ENCODE assay signal across 28 cellular contexts in the genomic region with DNA sequence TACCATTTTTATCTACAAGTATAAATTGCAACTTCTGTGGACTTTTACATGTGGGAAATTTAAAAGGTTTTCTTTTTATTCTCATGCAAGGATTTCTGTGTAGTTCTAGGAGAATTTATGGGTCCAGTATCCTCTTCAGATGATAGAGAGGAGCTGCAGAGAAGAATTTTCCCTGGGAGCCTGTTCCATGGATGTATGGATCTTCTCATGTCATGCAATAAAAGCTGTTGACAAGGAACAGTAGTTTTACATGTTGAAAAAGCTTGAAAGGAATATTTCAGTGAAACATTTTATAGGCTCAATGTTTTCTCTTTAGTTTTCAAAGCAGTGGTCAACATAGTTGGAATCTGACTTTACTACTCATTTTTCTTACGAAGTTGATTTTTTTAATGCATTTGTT.
"Had no signal": no experiment of that assay in that cellular context is flagged by ENCODE, and none has a peak within 500 bp of the region (broad histone marks: within the 10 kb centered on the region; RNA-seq: fewer than 3 reads in every experiment).

No MANE protein-coding gene starts in this region.

- ATAC-seq: stimulated activated effector memory CD8-positive, alpha-beta T cell treated with anti-CD3 and anti-CD28 coated beads, Interleukin-12 subunit alpha, Interleukin-12 subunit beta, amount 100 ng/mL, for 72 hours; stimulated activated memory B cell treated with anti-CD40 and anti-IgM and Interleukin-4, amounts not matched to agents 10 μg/mL and 1 μg/mL and 100 μg/mL, for 72 hours; stimulated activated naive B cell treated with anti-CD40 and anti-IgM and Interleukin-4, amounts not matched to agents 10 μg/mL and 1 μg/mL and 100 μg/mL, for 72 hours; stimulated activated naive CD8-positive, alpha-beta T cell treated with anti-CD3 and anti-CD28 coated beads, Interleukin-15, amount 100 ng/mL, for 72 hours; stimulated activated naive CD8-positive, alpha-beta T cell treated with anti-CD3 and anti-CD28 coated beads, Interleukin-15, Interleukin-2, amounts not matched to agents 100 U/mL and 50 U/mL, for 24 hours; upper lobe of right lung had no signal

- H3K4me1 Mint-ChIP-seq: stimulated activated memory B cell treated with anti-CD40 and anti-IgM and Interleukin-4, amounts not matched to agents 10 μg/mL and 1 μg/mL and 100 μg/mL, for 72 hours; stimulated activated naive CD8-positive, alpha-beta T cell treated with anti-CD3 and anti-CD28 coated beads, Interleukin-15, amount 100 ng/mL, for 72 hours had no signal

- H3K4me3 Mint-ChIP-seq: stimulated activated effector memory CD8-positive, alpha-beta T cell treated with anti-CD3 and anti-CD28 coated beads, Interleukin-12 subunit alpha, Interleukin-12 subunit beta, amount 100 ng/mL, for 72 hours; stimulated activated memory B cell treated with anti-CD40 and anti-IgM and Interleukin-4, amounts not matched to agents 10 μg/mL and 1 μg/mL and 100 μg/mL, for 72 hours; stimulated activated naive B cell treated with anti-CD40 and anti-IgM and Interleukin-4, amounts not matched to agents 10 μg/mL and 1 μg/mL and 100 μg/mL, for 72 hours; stimulated activated naive CD8-positive, alpha-beta T cell treated with anti-CD3 and anti-CD28 coated beads, Interleukin-15, amount 100 ng/mL, for 72 hours; stimulated activated naive CD8-positive, alpha-beta T cell treated with anti-CD3 and anti-CD28 coated beads, Interleukin-15, Interleukin-2, amounts not matched to agents 100 ng/mL and 50 ng/mL, for 24 hours; type B pancreatic cell had no signal

- H3K9me3 Mint-ChIP-seq: stimulated activated effector memory CD8-positive, alpha-beta T cell treated with anti-CD3 and anti-CD28 coated beads, Interleukin-12 subunit alpha, Interleukin-12 subunit beta, amount 100 ng/mL, for 72 hours; stimulated activated memory B cell treated with anti-CD40 and anti-IgM and Interleukin-4, amounts not matched to agents 10 μg/mL and 1 μg/mL and 100 μg/mL, for 72 hours; stimulated activated naive CD8-positive, alpha-beta T cell treated with anti-CD3 and anti-CD28 coated beads, Interleukin-15, amount 100 ng/mL, for 72 hours; stimulated activated naive CD8-positive, alpha-beta T cell treated with anti-CD3 and anti-CD28 coated beads, Interleukin-15, Interleukin-2, amounts not matched to agents 100 ng/mL and 50 ng/mL, for 24 hours; type B pancreatic cell had no signal

- H3K4me3 ChIP-seq: stomach, suprapubic skin, testis, thoracic aorta, thyroid gland, tibial artery, tibial nerve, transverse colon, upper lobe of left lung, upper lobe of right lung, uterus, vagina had no signal

- DNase-seq: stimulated activated CD4-positive, alpha-beta T cell treated with anti-CD3 and anti-CD28 coated beads, Interleukin-2, amount 100 ng/mL, for 48 hours; stimulated activated CD4-positive, alpha-beta T cell treated with anti-CD3 and anti-CD28 coated beads, Interleukin-4, amount 100 ng/mL, for 1 hour; stimulated activated CD4-positive, alpha-beta T cell treated with anti-CD3 and anti-CD28 coated beads, Interleukin-4, amount 100 ng/mL, for 24 hours; stimulated activated CD4-positive, alpha-beta T cell treated with anti-CD3 and anti-CD28 coated beads, Interleukin-4, amount 100 ng/mL, for 4 hours; stimulated activated CD8-positive, alpha-beta memory T cell treated with anti-CD3 and anti-CD28 coated beads, Interleukin-4, amount 100 ng/mL, for 48 hours; stimulated activated naive B cell treated with anti-CD40 and anti-IgM and Interleukin-4, amounts not matched to agents 10 μg/mL and 1 μg/mL and 100 μg/mL, for 72 hours; stimulated activated naive CD4-positive, alpha-beta T cell; stimulated activated naive CD4-positive, alpha-beta T cell treated with Interleukin-2 at 50 U/mL for 16 hours; stimulated activated naive CD8-positive, alpha-beta T cell treated with anti-CD3 and anti-CD28 coated beads, Interleukin-15, amount 100 ng/mL, for 72 hours; stimulated activated naive CD8-positive, alpha-beta T cell treated with anti-CD3 and anti-CD28 coated beads, Interleukin-15, Interleukin-2, amounts not matched to agents 100 U/mL and 50 U/mL, for 24 hours; stomach; substantia nigra; testis; thyroid gland; tibial artery; transverse colon; trophoblast cell; upper lobe of left lung; upper lobe of right lung; uterus had no signal

- H3K27ac Mint-ChIP-seq: stimulated activated effector memory CD8-positive, alpha-beta T cell treated with anti-CD3 and anti-CD28 coated beads, Interleukin-12 subunit alpha, Interleukin-12 subunit beta, amount 100 ng/mL, for 72 hours; stimulated activated memory B cell treated with anti-CD40 and anti-IgM and Interleukin-4, amounts not matched to agents 10 μg/mL and 1 μg/mL and 100 μg/mL, for 72 hours; stimulated activated naive B cell treated with anti-CD40 and anti-IgM and Interleukin-4, amounts not matched to agents 10 μg/mL and 1 μg/mL and 100 μg/mL, for 72 hours; stimulated activated naive CD8-positive, alpha-beta T cell treated with anti-CD3 and anti-CD28 coated beads, Interleukin-15, amount 100 ng/mL, for 72 hours; stimulated activated naive CD8-positive, alpha-beta T cell treated with anti-CD3 and anti-CD28 coated beads, Interleukin-15, Interleukin-2, amounts not matched to agents 100 ng/mL and 50 ng/mL, for 24 hours; type B pancreatic cell had no signal

- H3K27me3 Mint-ChIP-seq: stimulated activated memory B cell treated with anti-CD40 and anti-IgM and Interleukin-4, amounts not matched to agents 10 μg/mL and 1 μg/mL and 100 μg/mL, for 72 hours; stimulated activated naive B cell treated with anti-CD40 and anti-IgM and Interleukin-4, amounts not matched to agents 10 μg/mL and 1 μg/mL and 100 μg/mL, for 72 hours; stimulated activated naive CD8-positive, alpha-beta T cell treated with anti-CD3 and anti-CD28 coated beads, Interleukin-15, amount 100 ng/mL, for 72 hours; stimulated activated naive CD8-positive, alpha-beta T cell treated with anti-CD3 and anti-CD28 coated beads, Interleukin-15, Interleukin-2, amounts not matched to agents 100 ng/mL and 50 ng/mL, for 24 hours; type B pancreatic cell had no signal
